8 cellular contexts compared by ENCODE assay signal in genomic region chr17:1490643-1491405, GRCh38. TPM values are rescaled to one million over a fixed set of nuclear protein-coding genes. Genes with fewer than 3 reads are reported as not detected.
DNase-seq lines count a peak whose midpoint lies in the region; ATAC-seq, FAIRE-seq and TF ChIP-seq lines count a peak whose summit lies in the region.

No MANE protein-coding gene starts in this region.

- no peaks in the 10 kb centered on the region for H3K36me3 ChIP-seq in Panc1 (ENCODE audit: control insufficient read depth, insufficient read depth, low read length)
- H3K36me3 ChIP-seq in vagina = no peaks in the 10 kb centered on the region

- ATAC-seq in GM18867 (IDR thresholded peaks at IDR 0.05; ENCODE audit: unreplicated experiment) = peak; percentile 49
- ATAC-seq in HG03442 (IDR thresholded peaks at IDR 0.05; ENCODE audit: unreplicated experiment) = peak; percentile 45
- peak; percentile 70 for ATAC-seq in Panc1
- peak; percentile 42 for ATAC-seq in omental fat pad (ENCODE audit: low FRiP score)

- H3K27ac ChIP-seq in Panc1 (ENCODE audit: low read length) (peak overlapping the region; percentile 84), vagina (peak overlapping the region; percentile 98)

- TF ChIP-seq CTCF in Panc1 (IDR thresholded peaks at IDR 0.05) (no peak), omental fat pad (IDR thresholded peaks at IDR 0.05) (no peak), vagina (IDR thresholded peaks at IDR 0.05) (no peak)

- no TSS peak for BruUV-seq in Panc1 (replicated peaks; lab: Mats Ljungman, UMichigan)

- peak; percentile 81 for DNase-seq in 8988T
- no peak for DNase-seq in Panc1 (ENCODE audit: low read depth, low spot score)
- DNase-seq in activated effector memory CD4-positive, alpha-beta T cell treated with Interleukin-2 at 50 U/mL for 16 hours = peak; percentile 55
- peak; percentile 71 to 77 for DNase-seq in frontal cortex (ENCODE audit: low spot score in 2 of 2)
- DNase-seq in omental fat pad (ENCODE audit: low spot score) = no peak
- no peak for DNase-seq in vagina (ENCODE audit: extremely low spot score in 2 of 2)

- H3K9me3 ChIP-seq in Panc1 (ENCODE audit: control insufficient read depth, insufficient read depth, low read depth, low read length) = no peaks in the 10 kb centered on the region
- H3K9me3 ChIP-seq in vagina = no peaks in the 10 kb centered on the region

- POLR2A ChIA-PET in Panc1 (lab: Charles Lee) = no interaction called here

- in situ Hi-C loops in Panc1 (cut with HindIII; ENCODE audit: low pct_unique_long_range_greater_than_20kb, low sequenced_read_pairs) = no loop called here

- CTCF ChIA-PET in Panc1 (lab: Charles Lee) = no interaction called here

- intact Hi-C loops in Panc1 (cut with micrococcal nuclease; ENCODE audit: unreplicated experiment) (no loop called here), vagina (cut with DNase I) (no loop called here)

- H3K27me3 ChIP-seq in Panc1 (ENCODE audit: control insufficient read depth, insufficient read depth, low read length) (no peaks in the 10 kb centered on the region), vagina (no peaks in the 10 kb centered on the region)

- H3K4me3 ChIP-seq in Panc1 (ENCODE audit: low read depth in 2 of 2, low read length in 2 of 2) (peak overlapping the region; percentile 62 to 69), vagina (peak overlapping the region; percentile 74 to 88)

- peak in 1 of 2 donors; percentile 65 for TF ChIP-seq POLR2A in vagina (IDR thresholded peaks at IDR 0.05)

- H3K4me1 ChIP-seq in Panc1 (ENCODE audit: control insufficient read depth, insufficient read depth, low read length) = peaks cover 34% of the 10 kb centered on the region
- H3K4me1 ChIP-seq in vagina = peaks cover 85% of the 10 kb centered on the region

- FAIRE-seq in frontal cortex (lab: Jason Lieb, UNC) = no peak

RNA-seq across cellular contexts. Expression of gene MYO1C, which starts 1.7 kb away (rescaled TPM):
- 251 TPM for total RNA-seq in Panc1 (2021; ENCODE audit: unreplicated experiment)
- 289 TPM for polyA plus RNA-seq in Panc1 (2012; ENCODE audit: insufficient read length)
- total RNA-seq in frontal cortex = 9.0 TPM
- 100 to 1,000 TPM; 194 to 367 (median 207) TPM for total RNA-seq in omental fat pad
- 118 TPM for total RNA-seq in vagina

RNA-seq across cellular contexts. Expression of gene INPP5K, which starts 25.6 kb away (rescaled TPM):
- total RNA-seq in Panc1 (2021; ENCODE audit: unreplicated experiment) (21.3 TPM), frontal cortex (28.5 TPM), omental fat pad (100 to 1,000 TPM; 103 to 279 (median 153) TPM), vagina (96.0 TPM)
- polyA plus RNA-seq in Panc1 (2012; ENCODE audit: insufficient read length) = 39.1 TPM

RNA-seq across cellular contexts. Expression of gene CRK, which starts 34.8 kb away (rescaled TPM):
- total RNA-seq in Panc1 (2021; ENCODE audit: unreplicated experiment) (67.0 TPM), frontal cortex (164 TPM), omental fat pad (100 to 1,000 TPM in 2 of 4 donors, 10 to 100 TPM in 2; 84.5 to 104 (median 95.7) TPM), vagina (57.5 TPM)
- polyA plus RNA-seq in Panc1 (2012; ENCODE audit: insufficient read length) = 46.2 TPM

Comparison
In these comparisons a context has a peak if more than half of its experiments do, and no peak if none do; other contexts are left out.
1. DNase-seq: peak in 8988T (single experiment), activated effector memory CD4-positive, alpha-beta T cell treated with Interleukin-2 at 50 U/mL for 16 hours (single experiment) and frontal cortex (2 of 2); none in Panc1 (single experiment), omental fat pad (single experiment) and vagina (0 of 2).
2. RNA of gene MYO1C, which starts 1.7 kb away (total RNA-seq): 251 TPM in Panc1 (single experiment), 194 to 367 TPM in omental fat pad and 118 TPM in vagina (single experiment); 9.0 TPM in frontal cortex (single experiment); every median in the first group is over 10 times any median in the second.
3. Peak in every context shown above with its lines, with median percentiles within 50 percentile points of each other: ATAC-seq.